ENCODE assay signal across 23 cellular contexts in the genomic region with DNA sequence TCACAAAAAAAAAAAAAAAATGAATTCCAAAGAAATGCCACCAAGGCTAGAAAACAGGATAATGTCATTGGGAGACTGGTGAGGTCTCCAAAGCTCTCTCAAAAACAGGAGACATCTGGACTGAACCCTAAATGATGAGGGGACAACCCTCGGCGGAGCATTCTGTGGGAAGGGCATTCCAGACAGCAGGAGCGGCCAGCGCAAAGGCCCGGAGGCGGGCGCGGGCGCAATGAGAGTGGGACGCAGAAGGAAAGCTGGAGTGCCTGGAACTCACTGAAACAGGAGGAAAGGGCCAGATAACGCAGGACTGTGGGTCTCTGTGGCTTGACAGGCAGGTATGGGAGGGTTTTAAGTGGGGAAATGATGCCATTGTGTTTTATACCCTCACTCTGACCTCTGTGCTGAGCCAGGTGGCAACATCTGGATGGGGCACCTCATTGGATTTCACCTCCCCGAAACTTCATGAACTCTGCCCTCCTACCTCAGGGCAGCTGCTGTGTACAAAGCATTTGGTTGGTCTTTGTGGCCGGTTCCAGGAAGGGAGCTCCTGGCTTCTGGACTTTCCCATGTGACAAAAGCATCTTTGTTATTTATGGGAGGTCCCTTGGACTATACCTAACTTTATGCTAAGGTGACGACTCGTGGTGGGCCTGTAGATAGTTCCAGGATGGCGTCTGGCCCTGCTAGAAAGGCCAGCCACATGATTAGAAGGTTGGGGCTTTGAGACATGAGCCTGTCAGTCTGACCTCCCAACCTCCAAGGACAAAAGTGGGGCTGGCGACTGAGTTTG. TPM values are rescaled to one million over a fixed set of nuclear protein-coding genes. Genes with fewer than 3 reads are reported as not detected.
DNase-seq lines count a peak whose midpoint lies in the region; ATAC-seq, FAIRE-seq and TF ChIP-seq lines count a peak whose summit lies in the region.
"Had no signal": no experiment of that assay in that cellular context is flagged by ENCODE, and none has a peak within 500 bp of the region (broad histone marks: within the 10 kb centered on the region; RNA-seq: fewer than 3 reads in every experiment).

No MANE protein-coding gene starts in this region.

- H3K36me3 ChIP-seq in HepG2 (replicated peaks in 1 of 2; ENCODE audit: control insufficient read depth in 1 of 2, insufficient read depth in 2 of 2, low read length in 2 of 2) (no peaks in the 10 kb centered on the region), right lobe of liver (no peaks in the 10 kb centered on the region), upper lobe of right lung (peaks cover 9% of the 10 kb centered on the region)
- H3K36me3 ChIP-seq: BLaER1 treated with 17β-estradiol and CSF1 and Interleukin-3, amounts not matched to agents 10 nM and 100 nM had no signal

- peak; percentile 67 for ATAC-seq in HepG2
- no peak for ATAC-seq in right lobe of liver
- ATAC-seq in omental fat pad (ENCODE audit: low FRiP score): no peak
- no peak for ATAC-seq in upper lobe of right lung
- ATAC-seq: A549; CD8-positive, alpha-beta T cell had no signal

- H3K9me3 ChIP-seq in HepG2 (ENCODE audit: low read length): no peaks in the 10 kb centered on the region
- H3K9me3 ChIP-seq in right lobe of liver: no peaks in the 10 kb centered on the region
- H3K9me3 ChIP-seq in upper lobe of right lung: no peaks in the 10 kb centered on the region
- H3K9me3 ChIP-seq: A549; BLaER1 treated with 17β-estradiol and CSF1 and Interleukin-3, amounts not matched to agents 10 nM and 100 nM; Caco-2 had no signal

- FAIRE-seq in HepG2 (lab: Jason Lieb, UNC): peak; percentile 44
- FAIRE-seq: A549, D721Med, G401.6, GM12891, GM19239 had no signal

- no peaks in the 10 kb centered on the region for H3K79me2 ChIP-seq in HepG2 (ENCODE audit: insufficient read depth, low read length)

- H2AFZ ChIP-seq in HepG2 (ENCODE audit: low read length): no peak overlapping the region

- in situ Hi-C loops in HepG2 (cut with HindIII; ENCODE audit: extremely low pct_ligation_motif_present, low pct_unique_long_range_greater_than_20kb): no loop called here

- intact Hi-C loops in HepG2 (cut with micrococcal nuclease; ENCODE audit: unreplicated experiment): loop anchor here (10.0 kb wide), 1 partner anchor 581 kb away; no protein-coding TSS in a partner anchor
- intact Hi-C loops in right lobe of liver (cut with DNase I): no loop called here
- intact Hi-C loops in upper lobe of right lung (cut with DNase I): no loop called here

- peak overlapping the region; percentile 73 for H3K4me2 ChIP-seq in HepG2 (ENCODE audit: low read depth, low read length)
- H3K4me2 ChIP-seq: A549; BLaER1 treated with 17β-estradiol and CSF1 and Interleukin-3, amounts not matched to agents 10 nM and 100 nM had no signal

- no peak for TF ChIP-seq EP300 in HepG2 (IDR thresholded peaks at IDR 0.05; ENCODE audit: low read depth in 2 of 2, low read length in 2 of 2)
- no peak for TF ChIP-seq EP300 in HepG2 (CRISPR knock-in tag; IDR thresholded peaks at IDR 0.05; ENCODE audit: borderline replicate concordance)

- H3K4me1 ChIP-seq in HepG2 (ENCODE audit: insufficient read depth, low read length) (peaks cover 54% of the 10 kb centered on the region), right lobe of liver (no peaks in the 10 kb centered on the region), upper lobe of right lung (no peaks in the 10 kb centered on the region)
- H3K4me1 ChIP-seq: A549; BLaER1 treated with 17β-estradiol and CSF1 and Interleukin-3, amounts not matched to agents 10 nM and 100 nM; Caco-2 had no signal

- H3K9ac ChIP-seq in HepG2 (ENCODE audit: insufficient read depth, low read depth, low read length): peak overlapping the region; percentile 13; the same call in 1 of the 2 replicates
- H3K9ac ChIP-seq: BLaER1 treated with 17β-estradiol and CSF1 and Interleukin-3, amounts not matched to agents 10 nM and 100 nM had no signal

- CTCF ChIA-PET in HepG2 (lab: Yijun Ruan, JAX; ENCODE audit: low intra/inter-chr PET ratio, low total read pairs): interaction anchor here (1.0 kb wide), 1 partner anchor 10 kb away, joined by 3 read pairs; no protein-coding TSS in a partner anchor

- H3K27me3 ChIP-seq in HepG2 (ENCODE audit: control insufficient read depth in 1 of 2, insufficient read depth in 2 of 2, low read length in 2 of 2) (peaks cover 0 to 2% of the 10 kb centered on the region in 2 experiments; a peak in 2 of 5 replicates), right lobe of liver (no peaks in the 10 kb centered on the region), upper lobe of right lung (no peaks in the 10 kb centered on the region)
- H3K27me3 ChIP-seq: BLaER1 treated with 17β-estradiol and CSF1 and Interleukin-3, amounts not matched to agents 10 nM and 100 nM had no signal

- WGBS in HepG2 (ENCODE audit: low lambda C conversion rate): 73% methylated on average over 13 of the region's 17 CpGs
- WGBS in right lobe of liver (ENCODE audit: insufficient coverage, low coverage, low lambda C conversion rate, missing lambda C conversion rate): 62% methylated on average over 3 of the region's 17 CpGs

- DNase-seq in HepG2 (ENCODE audit: low spot score) (peak; percentile 55), right lobe of liver (no peak), SW480 (ENCODE audit: low spot score) (peak; percentile 38), omental fat pad (ENCODE audit: low spot score) (peak; percentile 21), upper lobe of right lung (peak; percentile 55), erythroblast (lab: John Stamatoyannopoulos, UW) (no peak), T-helper 9 cell (no peak), putamen (ENCODE audit: low spot score) (no peak)
- DNase-seq: AML-193; Caco-2; Calu3; CD4-positive, alpha-beta T cell; CD8-positive, alpha-beta T cell; DMS79 treated with DMSO at 0.1 percent for 48 hours; GF-D8 had no signal

- BruUV-seq in HepG2 (replicated peaks; lab: Mats Ljungman, UMichigan): no TSS peak

- TF ChIP-seq POLR2A in HepG2 (IDR thresholded peaks at IDR 0.05; ENCODE audit: insufficient read depth in 1 of 2, low read depth in 2 of 2, low read length in 2 of 2) (no peak), right lobe of liver (IDR thresholded peaks at IDR 0.05) (no peak), erythroblast (IDR thresholded peaks at IDR 0.05; ENCODE audit: low read length) (no peak)

- POLR2A ChIA-PET in HepG2 (lab: Yijun Ruan, JAX): interaction anchor here (1.0 to 1.8 kb wide), 3 partner anchors 8 to 11 kb away, joined by 3 to 11 read pairs (median 4); no protein-coding TSS in a partner anchor

- H4K20me1 ChIP-seq in HepG2 (ENCODE audit: insufficient read depth, low read length): no peaks in the 10 kb centered on the region
- H4K20me1 ChIP-seq: BLaER1 treated with 17β-estradiol and CSF1 and Interleukin-3, amounts not matched to agents 10 nM and 100 nM had no signal

- TF ChIP-seq RAD21 in HepG2 (CRISPR knock-in tag; IDR thresholded peaks at IDR 0.05): no peak

- TF ChIP-seq CTCF in HepG2 (CRISPR knock-in tag; IDR thresholded peaks at IDR 0.05) (no peak), right lobe of liver (IDR thresholded peaks at IDR 0.05) (no peak), omental fat pad (IDR thresholded peaks at IDR 0.05) (no peak), upper lobe of right lung (IDR thresholded peaks at IDR 0.05) (no peak)

- no peak overlapping the region for H3K27ac ChIP-seq in HepG2 (ENCODE audit: extremely low read length, insufficient read depth, low read length)
- H3K27ac ChIP-seq in right lobe of liver: no peak overlapping the region
- H3K27ac ChIP-seq in upper lobe of right lung: no peak overlapping the region
- H3K27ac ChIP-seq: 22Rv1; A549; BLaER1 treated with 17β-estradiol and CSF1 and Interleukin-3, amounts not matched to agents 10 nM and 100 nM; C4-2B had no signal

- H3K4me3 ChIP-seq in HepG2 (replicated peaks in 1 of 3; ENCODE audit: insufficient read depth in 1 of 3, low read depth in 2 of 3, low read length in 3 of 3): peak overlapping the region in 1 of 3 experiments; percentile 22; a peak in 2 of 6 replicates
- no peak overlapping the region for H3K4me3 ChIP-seq in right lobe of liver
- no peak overlapping the region for H3K4me3 ChIP-seq in upper lobe of right lung
- H3K4me3 ChIP-seq: A549; BLaER1 treated with 17β-estradiol and CSF1 and Interleukin-3, amounts not matched to agents 10 nM and 100 nM had no signal

RNA-seq across cellular contexts. Expression of gene MAPK9, which starts 11.5 kb away (rescaled TPM):
- 30.1 and 30.7 TPM in 2 replicates for total RNA-seq in HepG2 (2016; rRNA removed; fragmentation: Illumina TruSeq; extraction: Trizol)
- 62.8 and 71.5 TPM in 2 replicates for total RNA-seq in HepG2 (2016; cell fraction: cytosol; rRNA removed; fragmentation: Illumina TruSeq; extraction: Trizol; ENCODE audit: low read depth)
- 24.2 and 24.5 TPM in 2 replicates for total RNA-seq in HepG2 (2016; cell fraction: insoluble cytoplasmic fraction; rRNA removed; fragmentation: Illumina TruSeq; extraction: Trizol)
- 67.1 and 68.4 TPM in 2 replicates for total RNA-seq in HepG2 (2016; cell fraction: membrane; rRNA removed; fragmentation: Illumina TruSeq; extraction: Trizol)
- total RNA-seq in HepG2 (2016; cell fraction: nucleus; rRNA removed; fragmentation: Illumina TruSeq; extraction: Trizol): 22.3 and 23.2 TPM in 2 replicates
- 37.5 and 56.1 TPM in 2 replicates for polyA plus RNA-seq in HepG2 (2011; rRNA removed)
- 23.0 and 31.2 TPM in 2 replicates for polyA plus RNA-seq in HepG2 (2011; cell fraction: cytosol; rRNA removed)
- polyA plus RNA-seq in HepG2 (2011; cell fraction: nucleus; rRNA removed): 14.2 and 14.5 TPM in 2 replicates
- 22.2 and 23.4 TPM in 2 replicates for polyA plus RNA-seq in HepG2 (2012)
- 53.0 and 57.8 TPM in 2 replicates for polyA plus RNA-seq in HepG2 (2016; cell fraction: cytosol; fragmentation: Illumina TruSeq; extraction: Trizol; ENCODE audit: low read depth)
- 50.6 and 57.0 TPM in 2 replicates for polyA plus RNA-seq in HepG2 (2016; cell fraction: insoluble cytoplasmic fraction; fragmentation: Illumina TruSeq; extraction: Trizol; ENCODE audit: low read depth)
- polyA plus RNA-seq in HepG2 (2016; cell fraction: membrane; fragmentation: Illumina TruSeq; extraction: Trizol; ENCODE audit: low read depth): 82.1 and 83.4 TPM in 2 replicates
- polyA plus RNA-seq in HepG2 (2016; cell fraction: nucleus; fragmentation: Illumina TruSeq; extraction: Trizol; ENCODE audit: insufficient read depth, low read depth): 52.9 and 54.2 TPM in 2 replicates
- 51.3 and 98.7 TPM in 2 replicates for polyA minus RNA-seq in HepG2 (2011; rRNA and poly(A)+ RNA removed; ENCODE audit: low replicate concordance)
- 21.4 and 22.1 TPM in 2 replicates for polyA minus RNA-seq in HepG2 (2011; cell fraction: cytosol; rRNA and poly(A)+ RNA removed)
- polyA minus RNA-seq in HepG2 (2011; cell fraction: nucleus; rRNA and poly(A)+ RNA removed): 25.0 and 26.0 TPM in 2 replicates
- 10 to 100 TPM; 14.4 to 18.6 (median 15.6) TPM for total RNA-seq in right lobe of liver
- 10 to 100 TPM; 18.6 to 31.6 (median 29.6) TPM for total RNA-seq in omental fat pad
- total RNA-seq in upper lobe of right lung: 39.5 TPM

RNA-seq across cellular contexts. Expression of gene GFPT2, which starts 49.7 kb away (rescaled TPM):
- total RNA-seq in HepG2 (2016; rRNA removed; fragmentation: Illumina TruSeq; extraction: Trizol) (0.10 and 0.18 TPM in 2 replicates), right lobe of liver (under 1 TPM; 0.32 to 0.93 (median 0.61) TPM), omental fat pad (100 to 1,000 TPM in 2 of 4 donors, 10 to 100 TPM in 2; 42.3 to 553 (median 270) TPM), upper lobe of right lung (20.4 TPM)
- not detected in 2 replicates for total RNA-seq in HepG2 (2016; cell fraction: cytosol; rRNA removed; fragmentation: Illumina TruSeq; extraction: Trizol; ENCODE audit: low read depth)
- 0.10 and 0.13 TPM in 2 replicates for total RNA-seq in HepG2 (2016; cell fraction: insoluble cytoplasmic fraction; rRNA removed; fragmentation: Illumina TruSeq; extraction: Trizol)
- total RNA-seq in HepG2 (2016; cell fraction: membrane; rRNA removed; fragmentation: Illumina TruSeq; extraction: Trizol): 0.06 TPM in 1 of 2 replicates, not detected in the other
- total RNA-seq in HepG2 (2016; cell fraction: nucleus; rRNA removed; fragmentation: Illumina TruSeq; extraction: Trizol): not detected in 2 replicates
- 0.09 and 0.18 TPM in 2 replicates for polyA plus RNA-seq in HepG2 (2011; rRNA removed)
- 0.08 and 0.12 TPM in 2 replicates for polyA plus RNA-seq in HepG2 (2011; cell fraction: cytosol; rRNA removed)
- 0.09 and 0.10 TPM in 2 replicates for polyA plus RNA-seq in HepG2 (2011; cell fraction: nucleus; rRNA removed)
- polyA plus RNA-seq in HepG2 (2012): 0.07 and 0.11 TPM in 2 replicates
- 0.05 TPM in 1 of 2 replicates, not detected in the other for polyA plus RNA-seq in HepG2 (2016; cell fraction: cytosol; fragmentation: Illumina TruSeq; extraction: Trizol; ENCODE audit: low read depth)
- polyA plus RNA-seq in HepG2 (2016; cell fraction: insoluble cytoplasmic fraction; fragmentation: Illumina TruSeq; extraction: Trizol; ENCODE audit: low read depth): 0.12 TPM in 1 of 2 replicates, not detected in the other
- not detected in 2 replicates for polyA plus RNA-seq in HepG2 (2016; cell fraction: membrane; fragmentation: Illumina TruSeq; extraction: Trizol; ENCODE audit: low read depth)
- not detected in 2 replicates for polyA plus RNA-seq in HepG2 (2016; cell fraction: nucleus; fragmentation: Illumina TruSeq; extraction: Trizol; ENCODE audit: insufficient read depth, low read depth)
- polyA minus RNA-seq in HepG2 (2011; rRNA and poly(A)+ RNA removed; ENCODE audit: low replicate concordance): 4.4 TPM in 1 of 2 replicates, not detected in the other
- not detected in 2 replicates for polyA minus RNA-seq in HepG2 (2011; cell fraction: cytosol; rRNA and poly(A)+ RNA removed)
- polyA minus RNA-seq in HepG2 (2011; cell fraction: nucleus; rRNA and poly(A)+ RNA removed): not detected in 2 replicates
- total RNA-seq: Calu3 had no signal

Comparison
In these comparisons a context has a peak if more than half of its experiments do, and no peak if none do; other contexts are left out.
1. DNase-seq: peak in HepG2 (single experiment), SW480 (single experiment), omental fat pad (single experiment) and upper lobe of right lung (single experiment); none in right lobe of liver (0 of 3), erythroblast (0 of 2), T-helper 9 cell (single experiment) and putamen (single experiment).
2. RNA of gene GFPT2, which starts 49.7 kb away (total RNA-seq): 42.3 to 553 TPM in omental fat pad and 20.4 TPM in upper lobe of right lung (single experiment); 0.32 to 0.93 TPM in right lobe of liver and 0.06 to 0.18 TPM in HepG2; every median in the first group is over 10 times any median in the second.